In the genomic region with DNA sequence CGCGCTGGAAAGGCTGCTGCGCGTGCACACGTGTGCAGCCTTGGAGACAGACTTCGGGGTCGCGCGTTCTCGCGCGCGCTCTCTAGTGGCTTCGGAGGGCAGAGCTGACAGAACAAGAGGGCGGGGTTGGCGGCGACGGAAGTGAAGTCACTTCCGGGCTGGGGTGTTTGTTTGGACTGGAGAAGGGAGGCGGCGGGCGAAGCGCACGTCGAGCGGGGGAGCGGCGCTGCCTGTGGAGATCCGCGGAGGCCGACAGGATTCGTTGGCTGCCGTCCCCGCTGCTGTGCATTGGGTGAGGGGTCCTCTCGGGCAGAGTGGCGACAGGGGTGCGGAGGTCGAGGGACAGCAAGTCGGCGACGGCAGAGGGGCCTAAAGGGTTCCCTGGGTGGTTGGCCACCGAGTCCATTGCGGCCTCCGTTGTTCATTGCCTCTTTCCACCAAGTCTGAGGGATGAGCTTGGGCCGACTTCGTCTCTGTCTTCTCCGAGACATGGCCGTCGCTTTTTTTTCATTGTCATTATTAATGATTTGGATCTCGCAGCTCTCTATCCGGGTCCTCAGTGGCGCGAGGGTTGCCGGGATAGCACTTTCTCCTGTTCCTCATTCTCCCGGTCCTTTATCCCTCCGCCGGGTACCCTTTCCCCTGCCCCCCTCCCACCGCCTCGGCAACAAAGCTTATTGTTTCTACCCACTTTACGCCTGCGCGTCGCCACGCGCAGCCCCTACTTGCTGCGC, we compare ENCODE assay signal across 8 cellular contexts. TPM values are rescaled to one million over a fixed set of nuclear protein-coding genes. Genes with fewer than 3 reads are reported as not detected.
DNase-seq lines count a peak whose midpoint lies in the region; FAIRE-seq and TF ChIP-seq lines count a peak whose summit lies in the region.

A gene with protein sequence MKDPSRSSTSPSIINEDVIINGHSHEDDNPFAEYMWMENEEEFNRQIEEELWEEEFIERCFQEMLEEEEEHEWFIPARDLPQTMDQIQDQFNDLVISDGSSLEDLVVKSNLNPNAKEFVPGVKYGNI (plus strand): TSS at position 166 of the 734 bp plus-strand sequence. CDS start 21,931 bp downstream, outside the sequence.

- H3K9me3 ChIP-seq in neutrophil = no peaks in the 10 kb centered on the region

- peak within 1 kb of the TSS; percentile 90 to 91 for H3K4me3 ChIP-seq in neutrophil (ENCODE audit: low read depth in 1 of 2, low read length in 1 of 2)

- in situ Hi-C loops in SK-MEL-5 (cut with HindIII; ENCODE audit: low pct_unique_long_range_greater_than_20kb, low sequenced_read_pairs) = no loop called here

- POLR2A ChIA-PET in HEK293T (lab: Yijun Ruan, JAX) = interaction anchor here (0.6 to 3.6 kb wide), 40 partner anchors 8 to 849 kb away, joined by 3 to 57 read pairs (median 5); partner anchors contain the start of genes DNAJC18, MATR3, SPATA24 and STING1

- no peaks in the 10 kb centered on the region for H3K27me3 ChIP-seq in neutrophil

- H3K36me3 ChIP-seq in neutrophil = no peaks in the 10 kb centered on the region

- DNase-seq in GM04504 (ENCODE audit: low read depth) (peak; percentile 95), HEK293T (ENCODE audit: extremely low spot score) (peak; percentile 94), MV-4-11 (lab: John Stamatoyannopoulos, UW) (peak; percentile 95), SK-MEL-5 (ENCODE audit: low read depth, low spot score) (peak; percentile 97), frontal cortex (ENCODE audit: low spot score in 2 of 2) (peak; percentile 81 to 90), substantia nigra (lab: John Stamatoyannopoulos, UW) (peak; percentile 78 to 98 (median 94))
- peak; percentile 97 for DNase-seq in activated naive CD4-positive, alpha-beta T cell treated with Interleukin-2 at 50 U/mL for 16 hours

- peaks cover 22 to 31% of the 10 kb centered on the region in 2 experiments for H3K4me1 ChIP-seq in neutrophil (ENCODE audit: control insufficient read depth in 1 of 2, insufficient read depth in 1 of 2, low read depth in 1 of 2, low read length in 1 of 2)

- H3K27ac ChIP-seq in neutrophil (peak within 1 kb of the TSS; percentile 99), substantia nigra (ENCODE audit: low read depth, low read length, poor library complexity, severe bottlenecking) (peak within 1 kb of the TSS; percentile 98)

- peak; percentile 33 for FAIRE-seq in frontal cortex (lab: Jason Lieb, UNC)

- CTCF ChIA-PET in HEK293T (lab: Yijun Ruan, JAX) = interaction anchor here (0.5 to 1.1 kb wide), 10 partner anchors 9 to 991 kb away, joined by 3 to 6 read pairs (median 3); no protein-coding TSS in a partner anchor

- peak; percentile 98 for TF ChIP-seq CTCF in neutrophil (IDR thresholded peaks at IDR 0.05)

TF ChIP-seq in HEK293T, 16 proteins besides CTCF, POLR2A, EP300 and RAD21:
- TF ChIP-seq HDGF (IDR thresholded peaks at IDR 0.05; ENCODE audit: borderline replicate concordance) = no peak
- TF ChIP-seq ZNF384 (IDR thresholded peaks at IDR 0.05) = peak; percentile 34; the same call in 1 of the 2 replicates
- peak; percentile 68 for TF ChIP-seq L3MBTL2 (conservative IDR thresholded peaks at IDR 0.05)
- TF ChIP-seq PKNOX1 (IDR thresholded peaks at IDR 0.05) = 0 out of 2 replicates have a peak, but pooled peaks have one; percentile 23
- peak; percentile 77 for TF ChIP-seq ELF4 (IDR thresholded peaks at IDR 0.05)
- TF ChIP-seq FOXA1 (IDR thresholded peaks at IDR 0.05) = no peak

RNA-seq across cellular contexts. Expression of the gene that starts here (rescaled TPM):
- total RNA-seq in SK-MEL-5 (2014; rRNA removed; shearing (Covaris generic)) = 84.1 and 98.7 TPM in 2 replicates
- 97.5 and 110 TPM in 2 replicates for polyA plus RNA-seq in SK-MEL-5 (2015; cell fraction: cytosol; rRNA removed)
- 11.9 and 27.7 TPM in 2 replicates for polyA plus RNA-seq in SK-MEL-5 (2015; cell fraction: nucleus; rRNA removed)
- 113 TPM for total RNA-seq in frontal cortex

Comparison
In these comparisons a context has a peak if more than half of its experiments do, and no peak if none do; other contexts are left out.
1. Peak in every context shown above with its lines: DNase-seq, H3K4me3 ChIP-seq and H3K27ac ChIP-seq.